In genomic region chr4:32700838-32701237, GRCh38 we compare ENCODE assay signal across 1 cellular context.
TF ChIP-seq lines count a peak whose summit lies in the region.

No MANE protein-coding gene starts in this region.

TF ChIP-seq in HepG2, 621 proteins besides CTCF, POLR2A, EP300 and RAD21 (continued from another document):
- no peak for TF ChIP-seq ZBTB39 (CRISPR knock-in tag; IDR thresholded peaks at IDR 0.05)
- no peak for TF ChIP-seq BRF2 (CRISPR knock-in tag; IDR thresholded peaks at IDR 0.05)
